ENCODE assay signal across 7 cellular contexts in the genomic region with DNA sequence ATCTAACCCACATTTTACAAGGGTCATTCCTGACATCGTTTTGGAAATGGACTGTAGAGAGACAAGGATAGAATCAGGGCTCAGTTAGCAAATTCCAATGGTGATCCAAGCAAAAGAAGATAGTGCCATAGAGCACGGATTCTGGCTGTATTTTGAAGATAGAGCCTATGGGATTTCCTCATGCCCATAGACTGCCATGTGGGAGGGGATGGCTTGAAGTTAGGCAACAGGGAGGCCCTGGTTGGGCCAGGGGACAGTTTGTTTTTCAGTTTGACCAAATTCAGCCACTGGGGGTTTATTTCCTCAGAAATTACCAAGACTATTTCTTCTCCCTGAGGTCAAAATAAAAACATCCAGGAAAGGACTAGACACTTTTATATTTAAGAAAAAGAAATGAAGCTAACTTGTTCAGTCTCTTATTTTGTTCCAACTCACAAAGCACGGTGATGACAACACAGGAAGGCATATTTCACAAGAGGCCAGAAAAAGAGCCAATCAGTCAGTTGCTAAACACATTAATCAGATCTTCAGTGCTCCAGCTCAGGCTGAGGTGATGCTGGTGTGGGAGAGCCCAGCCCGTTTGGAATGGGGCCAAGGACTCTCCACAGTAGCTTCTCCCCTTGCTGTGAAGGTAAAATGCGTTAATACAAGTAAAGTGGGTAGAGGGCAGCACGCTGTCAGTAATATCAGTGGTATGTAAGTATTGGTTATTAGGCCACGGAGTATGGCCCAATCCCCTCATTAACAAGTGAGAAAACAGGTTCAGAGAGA. TPM values are rescaled to one million over a fixed set of nuclear protein-coding genes. Genes with fewer than 3 reads are reported as not detected.
A peak's percentile ranks its signal among the peaks of the same experiment; 100 is the strongest.
DNase-seq lines count a peak whose midpoint lies in the region; ATAC-seq and TF ChIP-seq lines count a peak whose summit lies in the region.

No MANE protein-coding gene starts in this region.

- WGBS in stomach, 5 donors: 47 to 57% (median 53%) methylated on average over 7 of the region's 7 CpGs

- TF ChIP-seq CTCF in foreskin keratinocyte (conservative IDR thresholded peaks at IDR 0.05): peak; percentile 49
- TF ChIP-seq CTCF in stomach (IDR thresholded peaks at IDR 0.05): no peak

- no peaks in the 10 kb centered on the region for H3K9me3 ChIP-seq in stomach

- no peak for TF ChIP-seq EP300 in stomach (IDR thresholded peaks at IDR 0.05)

- H3K27me3 ChIP-seq in foreskin keratinocyte: no peaks in the 10 kb centered on the region
- no peaks in the 10 kb centered on the region for H3K27me3 ChIP-seq in stomach

- intact Hi-C loops in stomach (cut with DNase I; ENCODE audit: low total_unique reads): no loop called here

- no peak overlapping the region for H3K4me3 ChIP-seq in stomach

- peak; percentile 41 for ATAC-seq in foreskin keratinocyte
- ATAC-seq in GM21786 (IDR thresholded peaks at IDR 0.05; ENCODE audit: unreplicated experiment): no peak
- ATAC-seq in HG02885 (IDR thresholded peaks at IDR 0.05; ENCODE audit: poor library complexity, unreplicated experiment): no peak

- peak; percentile 41 for DNase-seq in KG1 (lab: John Stamatoyannopoulos, UW)
- DNase-seq in RPMI8226: peak; percentile 36
- peak; percentile 84 to 92 for DNase-seq in foreskin keratinocyte
- peak; percentile 47 for DNase-seq in stomach
- DNase-seq in ecto neural progenitor cell (ENCODE audit: low spot score): no peak

- H3K27ac ChIP-seq in foreskin keratinocyte: peak overlapping the region; percentile 68
- H3K27ac ChIP-seq in stomach: peak overlapping the region in 4 of 5 donors; percentile 49 to 77 (median 64)

- no peaks in the 10 kb centered on the region for H3K36me3 ChIP-seq in stomach

- no peak for TF ChIP-seq POLR2A in stomach (IDR thresholded peaks at IDR 0.05)

- H3K4me1 ChIP-seq in foreskin keratinocyte (no peaks in the 10 kb centered on the region), stomach (peaks cover 0 to 6% (median 3%) of the 10 kb centered on the region in 4 donors)

RNA-seq across cellular contexts. Expression of a gene that starts 4.4 kb away (rescaled TPM):
- total RNA-seq in foreskin keratinocyte: 34.0 and 34.6 TPM in 2 replicates
- 10.5 and 12.2 TPM in 2 replicates for polyA plus RNA-seq in foreskin keratinocyte
- 100 to 1,000 TPM in 1 of 5 donors, 10 to 100 TPM in 4; 27.7 to 113 (median 54.7) TPM for total RNA-seq in stomach
- polyA plus RNA-seq in stomach: 10 to 100 TPM; 16.1 to 30.7 (median 18.1) TPM

RNA-seq across cellular contexts. Expression of a gene that starts 15.3 kb away (rescaled TPM):
- total RNA-seq in foreskin keratinocyte (18.9 and 20.3 TPM in 2 replicates), stomach (10 to 100 TPM in 4 of 5 donors, 1 to 10 TPM in 1; 9.9 to 63.8 (median 24.2) TPM)
- polyA plus RNA-seq in foreskin keratinocyte (19.1 and 22.6 TPM in 2 replicates), stomach (10 to 100 TPM; 15.8 to 47.5 (median 46.9) TPM)
